Comparison of ENCODE assay signal across 28 cellular contexts in genomic region chr1:44221793-44222192, GRCh38.
"Had no signal": no experiment of that assay in that cellular context is flagged by ENCODE, and none has a peak within 500 bp of the region (broad histone marks: within the 10 kb centered on the region; RNA-seq: fewer than 3 reads in every experiment).

No MANE protein-coding gene starts in this region.

- H3K9me3 ChIP-seq: gastrocnemius medialis, mucosa of descending colon, prostate gland, right atrium auricular region, stomach, thyroid gland had no signal

- DNase-seq: dorsolateral prefrontal cortex; effector CD4-positive, alpha-beta T cell; endodermal cell; foreskin fibroblast; gastrocnemius medialis; head of caudate nucleus; mucosa of descending colon; naive B cell; stimulated activated CD4-positive, alpha-beta T cell treated with anti-CD3 and anti-CD28 coated beads, Interleukin-12 subunit alpha, Interleukin-12 subunit beta, amount 100 ng/mL, for 4 hours; stimulated activated CD4-positive, alpha-beta T cell treated with anti-CD3 and anti-CD28 coated beads, Interleukin-1b, Interleukin-23, amount 100 ng/mL, for 48 hours; stimulated activated CD4-positive, alpha-beta T cell treated with anti-CD3 and anti-CD28 coated beads, Interleukin-4, amount 100 ng/mL, for 1 hour; stimulated activated CD8-positive, alpha-beta memory T cell treated with anti-CD3 and anti-CD28 coated beads, Interleukin-4, amount 100 ng/mL, for 48 hours; stimulated activated naive CD4-positive, alpha-beta T cell treated with Interleukin-2 at 50 U/mL for 16 hours; stomach; thyroid gland; trophoblast cell had no signal

- H3K27me3 Mint-ChIP-seq: memory B cell, naive B cell had no signal

- H3K27ac ChIP-seq: epithelial cell of prostate, gastrocnemius medialis, neural progenitor cell, parathyroid adenoma, prostate gland, right atrium auricular region, stomach, thyroid gland had no signal

- H3K27ac Mint-ChIP-seq: endodermal cell, nephron, neural progenitor cell had no signal

- H3K27me3 ChIP-seq: dorsolateral prefrontal cortex, gastrocnemius medialis, neural progenitor cell, right atrium auricular region, stomach, thyroid gland had no signal

- H3K4me3 ChIP-seq: dorsolateral prefrontal cortex, gastrocnemius medialis, lung, mucosa of descending colon, neural progenitor cell, prostate gland, right atrium auricular region, smooth muscle cell, stomach, thyroid gland had no signal

- H3K4me1 Mint-ChIP-seq: endodermal cell, neural progenitor cell had no signal

- H3K36me3 ChIP-seq: neural progenitor cell had no signal

- H3K4me1 ChIP-seq: gastrocnemius medialis, neural progenitor cell, parathyroid adenoma, prostate gland, right atrium auricular region, thyroid gland had no signal

- H3K4me3 Mint-ChIP-seq: endodermal cell, memory B cell, nephron, neural progenitor cell had no signal

- H3K9me3 Mint-ChIP-seq: memory B cell, naive B cell, nephron had no signal

- FAIRE-seq: colon, keratinocyte had no signal

- ATAC-seq: esophagus mucosa, gastrocnemius medialis, mucosa of descending colon had no signal
